Comparison of ENCODE assay signal across 13 cellular contexts in genomic region chr13:20035130-20035529, GRCh38.
DNase-seq lines count a peak whose midpoint lies in the region; ATAC-seq and TF ChIP-seq lines count a peak whose summit lies in the region.
"Had no signal": no experiment of that assay in that cellular context is flagged by ENCODE, and none has a peak within 500 bp of the region (broad histone marks: within the 10 kb centered on the region; RNA-seq: fewer than 3 reads in every experiment).

No MANE protein-coding gene starts in this region.

- no peaks in the 10 kb centered on the region for H3K27me3 Mint-ChIP-seq in activated naive CD8-positive, alpha-beta T cell treated with anti-CD3 and anti-CD28 coated beads, Interleukin-2, amount 50 U/mL, for 24 hours

- H3K4me1 ChIP-seq in foreskin keratinocyte (no peaks in the 10 kb centered on the region), esophagus squamous epithelium (no peaks in the 10 kb centered on the region)

- no peak overlapping the region for H3K27ac ChIP-seq in 22Rv1
- H3K27ac ChIP-seq in VCaP = no peak overlapping the region
- H3K27ac ChIP-seq in foreskin keratinocyte = no peak overlapping the region
- H3K27ac ChIP-seq in esophagus squamous epithelium = no peak overlapping the region

- no peaks in the 10 kb centered on the region for H3K27me3 ChIP-seq in foreskin keratinocyte
- no peaks in the 10 kb centered on the region for H3K27me3 ChIP-seq in esophagus squamous epithelium

- peaks cover 7% of the 10 kb centered on the region for H3K4me1 Mint-ChIP-seq in activated naive CD8-positive, alpha-beta T cell treated with anti-CD3 and anti-CD28 coated beads, Interleukin-2, amount 50 U/mL, for 24 hours

- peaks cover 66% of the 10 kb centered on the region for H3K36me3 Mint-ChIP-seq in activated naive CD8-positive, alpha-beta T cell treated with anti-CD3 and anti-CD28 coated beads, Interleukin-2, amount 50 U/mL, for 24 hours (ENCODE audit: low read depth)

- H3K9me3 ChIP-seq in esophagus squamous epithelium = no peaks in the 10 kb centered on the region

- peak; percentile 67 for TF ChIP-seq CTCF in 22Rv1 (IDR thresholded peaks at IDR 0.05)
- peak; percentile 41 for TF ChIP-seq CTCF in VCaP (conservative IDR thresholded peaks at IDR 0.05)
- TF ChIP-seq CTCF in foreskin keratinocyte (conservative IDR thresholded peaks at IDR 0.05) = peak; percentile 34
- TF ChIP-seq CTCF in esophagus squamous epithelium (IDR thresholded peaks at IDR 0.05) = no peak

- H3K4me3 Mint-ChIP-seq in activated naive CD8-positive, alpha-beta T cell treated with anti-CD3 and anti-CD28 coated beads, Interleukin-2, amount 50 U/mL, for 24 hours = no peak overlapping the region

- TF ChIP-seq POLR2A in esophagus squamous epithelium (IDR thresholded peaks at IDR 0.05) = no peak

- 69 to 72% methylated on average over 4 of the region's 4 CpGs for WGBS in esophagus squamous epithelium, 2 donors

- intact Hi-C loops in esophagus squamous epithelium (cut with DNase I) = no loop called here

- no peak overlapping the region for H3K4me3 ChIP-seq in esophagus squamous epithelium

- H3K9me3 Mint-ChIP-seq in activated naive CD8-positive, alpha-beta T cell treated with anti-CD3 and anti-CD28 coated beads, Interleukin-2, amount 50 U/mL, for 24 hours = peaks cover 4% of the 10 kb centered on the region

- DNase-seq in Daoy (ENCODE audit: low read depth) = peak; percentile 3
- no peak for DNase-seq in foreskin keratinocyte
- DNase-seq in amygdala (lab: John Stamatoyannopoulos, UW) = no peak
- DNase-seq in esophagus squamous epithelium (lab: John Stamatoyannopoulos, UW) = no peak
- no peak for DNase-seq in activated naive CD8-positive, alpha-beta T cell treated with anti-CD3 and anti-CD28 coated beads, Interleukin-2, amount 50 U/mL, for 24 hours
- DNase-seq in DMS153 (lab: John Stamatoyannopoulos, UW) = no peak
- DNase-seq: activated CD4-positive, alpha-beta T cell treated with anti-CD3 and anti-CD28 coated beads for 1 hour; DND-41; effector CD8-positive, alpha-beta T cell; NCI-H1092 treated with DMSO at 0.1 percent for 48 hours; stimulated activated CD4-positive, alpha-beta T cell treated with anti-CD3 and anti-CD28 coated beads, Interleukin-1b, Interleukin-23, amount 100 ng/mL, for 48 hours had no signal

- no peak overlapping the region for H3K27ac Mint-ChIP-seq in activated naive CD8-positive, alpha-beta T cell treated with anti-CD3 and anti-CD28 coated beads, Interleukin-2, amount 50 U/mL, for 24 hours

- ATAC-seq in foreskin keratinocyte = no peak
- no peak for ATAC-seq in activated naive CD8-positive, alpha-beta T cell treated with anti-CD3 and anti-CD28 coated beads, Interleukin-2, amount 50 U/mL, for 24 hours

- peaks cover 11 to 98% (median 22%) of the 10 kb centered on the region in 3 donors for H3K36me3 ChIP-seq in esophagus squamous epithelium

Comparison
In these comparisons a context has a peak if more than half of its experiments do, and no peak if none do; other contexts are left out.
1. CTCF ChIP-seq: peak in 22Rv1 (single experiment), VCaP (single experiment) and foreskin keratinocyte (single experiment); none in esophagus squamous epithelium (0 of 6).